ENCODE assay signal across 7 cellular contexts in the genomic region with DNA sequence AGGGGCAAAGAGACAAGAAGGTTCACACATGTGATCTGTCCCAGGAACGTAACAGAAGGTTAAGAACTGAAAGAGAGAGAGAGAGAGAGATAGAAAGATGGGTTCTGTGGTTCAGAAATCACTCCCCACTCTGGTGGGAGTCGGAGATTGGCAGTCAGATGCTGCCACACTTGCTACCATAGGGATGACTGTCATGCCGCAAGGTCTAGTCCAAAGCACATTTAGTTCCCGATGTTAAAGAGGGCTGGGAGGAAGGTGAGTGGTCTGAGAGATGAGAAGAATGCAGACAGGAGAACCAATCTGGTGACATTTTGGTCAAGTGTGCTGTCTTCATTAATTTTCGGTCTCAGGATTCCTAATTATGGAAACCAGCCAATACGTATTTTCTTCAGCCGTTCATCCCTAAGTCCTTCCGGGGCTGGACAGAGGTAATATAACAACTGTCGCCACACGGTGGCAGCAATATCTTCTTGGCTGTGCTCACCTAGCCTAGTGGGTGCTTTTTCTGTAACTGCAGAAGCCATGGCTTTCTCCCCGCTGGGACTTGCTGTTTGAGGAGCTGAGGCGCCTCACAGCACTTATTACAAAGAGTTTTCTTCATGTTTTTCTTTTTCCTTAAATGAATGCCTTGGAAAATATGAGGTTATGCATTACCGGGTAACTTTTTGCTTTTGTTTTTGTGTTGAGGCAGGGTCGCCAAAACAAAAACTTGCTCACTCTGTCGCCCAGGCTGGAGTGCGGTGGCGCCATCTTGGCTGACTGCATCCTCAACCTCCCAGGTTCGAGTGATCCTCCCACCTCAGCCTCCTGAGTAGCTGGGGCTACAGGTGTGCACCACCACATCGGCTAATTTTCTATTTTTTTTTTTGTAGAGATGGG. TPM values are rescaled to one million over a fixed set of nuclear protein-coding genes. Genes with fewer than 3 reads are reported as not detected.
DNase-seq lines count a peak whose midpoint lies in the region; ATAC-seq and TF ChIP-seq lines count a peak whose summit lies in the region.

No MANE protein-coding gene starts in this region.

- H3K9me2 ChIP-seq in hepatocyte (replicated peaks; ENCODE audit: insufficient read depth), result no peaks in the 10 kb centered on the region

- TF ChIP-seq CTCF in ascending aorta (IDR thresholded peaks at IDR 0.05) (peak in 2 of 3 experiments; percentile 32 to 49), hepatocyte (IDR thresholded peaks at IDR 0.05; ENCODE audit: poor library complexity) (peak; percentile 72)

- peaks cover 5% of the 10 kb centered on the region for H3K4me1 Mint-ChIP-seq in T-helper 17 cell

- H3K27ac Mint-ChIP-seq in T-helper 17 cell, result no peak overlapping the region

- H3K27ac ChIP-seq in ascending aorta, result no peak overlapping the region
- peak overlapping the region; percentile 94 for H3K27ac ChIP-seq in hepatocyte

- no peaks in the 10 kb centered on the region for H3K9me3 ChIP-seq in T-helper 17 cell (ENCODE audit: control insufficient read depth, low read length, poor library complexity, severe bottlenecking)
- no peaks in the 10 kb centered on the region for H3K9me3 ChIP-seq in ascending aorta
- no peaks in the 10 kb centered on the region for H3K9me3 ChIP-seq in hepatocyte (ENCODE audit: low read depth)

- H3K27me3 Mint-ChIP-seq in T-helper 17 cell, result peaks cover 65% of the 10 kb centered on the region

- WGBS in hepatocyte (ENCODE audit: low lambda C conversion rate, missing lambda C conversion rate), result 60% methylated on average over 19 of the region's 19 CpGs

- no peaks in the 10 kb centered on the region for H3K79me2 ChIP-seq in hepatocyte

- DNase-seq in NCI-H1694 (lab: John Stamatoyannopoulos, UW), result peak; percentile 61
- peak; percentile 23 to 59 (median 32) for DNase-seq in T-helper 17 cell
- no peak for DNase-seq in ascending aorta (ENCODE audit: low spot score in 2 of 2)
- DNase-seq in hepatocyte (ENCODE audit: low spot score), result peak; percentile 86
- peak; percentile 20 to 62 for DNase-seq in stimulated activated CD4-positive, alpha-beta T cell treated with anti-CD3 and anti-CD28 coated beads, Interleukin-12 subunit alpha, Interleukin-12 subunit beta, amount 100 ng/mL, for 24 hours (ENCODE audit: low read depth in 2 of 2)

- H3K4me1 ChIP-seq in ascending aorta (no peaks in the 10 kb centered on the region), hepatocyte (ENCODE audit: insufficient read depth) (no peaks in the 10 kb centered on the region)

- no peaks in the 10 kb centered on the region for H3K27me3 ChIP-seq in ascending aorta
- no peaks in the 10 kb centered on the region for H3K27me3 ChIP-seq in hepatocyte

- no peak overlapping the region for H3K4me2 ChIP-seq in hepatocyte

- H3K4me3 Mint-ChIP-seq in T-helper 17 cell, result no peak overlapping the region

- H2AFZ ChIP-seq in hepatocyte, result no peak overlapping the region

- H3K4me3 ChIP-seq in ascending aorta (no peak overlapping the region), hepatocyte (no peak overlapping the region)

- intact Hi-C loops in ascending aorta (cut with DNase I), result no loop called here

- H3K36me3 Mint-ChIP-seq in T-helper 17 cell (ENCODE audit: low read depth), result no peaks in the 10 kb centered on the region

- H3K36me3 ChIP-seq in ascending aorta (no peaks in the 10 kb centered on the region), hepatocyte (replicated peaks; ENCODE audit: insufficient read depth, low read depth) (no peaks in the 10 kb centered on the region)

- no peaks in the 10 kb centered on the region for H4K20me1 ChIP-seq in hepatocyte (ENCODE audit: insufficient read depth, poor library complexity, severe bottlenecking)

- ATAC-seq in GM18498 (IDR thresholded peaks at IDR 0.05; ENCODE audit: unreplicated experiment), result peak; percentile 91
- peak; percentile 54 for ATAC-seq in HG02840 (IDR thresholded peaks at IDR 0.05; ENCODE audit: low FRiP score, unreplicated experiment)
- ATAC-seq in T-helper 17 cell, result peak; percentile 96

RNA-seq across cellular contexts. Expression of a gene that starts 46.0 kb away (rescaled TPM):
- total RNA-seq in T-helper 17 cell (1 to 10 TPM in 1 of 2 donors, not detected in 1; 1.6 TPM), ascending aorta (not detected), hepatocyte (not detected in 2 replicates)
- 0.12 TPM in 1 of 2 replicates, not detected in the other for polyA plus RNA-seq in hepatocyte

Comparison
In these comparisons a context has a peak if more than half of its experiments do, and no peak if none do; other contexts are left out.
1. DNase-seq: peak in NCI-H1694 (single experiment), T-helper 17 cell (3 of 3), hepatocyte (single experiment) and stimulated activated CD4-positive, alpha-beta T cell treated with anti-CD3 and anti-CD28 coated beads, Interleukin-12 subunit alpha, Interleukin-12 subunit beta, amount 100 ng/mL, for 24 hours (2 of 2); none in ascending aorta (0 of 2).
2. Peak in every context shown above with its lines, with median percentiles within 50 percentile points of each other: ATAC-seq.